ENCODE assay signal across 1 cellular context in genomic region chr4:17511041-17511949, GRCh38.
A peak's percentile ranks its signal among the peaks of the same experiment; 100 is the strongest.
TF ChIP-seq lines count a peak whose summit lies in the region.

No MANE protein-coding gene starts in this region.

TF ChIP-seq in HEK293, 187 proteins besides CTCF, POLR2A, EP300 and RAD21 (continued from another document):
- TF ChIP-seq ZNF398 (tag by site-specific recombination; IDR thresholded peaks at IDR 0.05): no peak
- TF ChIP-seq ZNF521 (tag by site-specific recombination; IDR thresholded peaks at IDR 0.05): no peak
- no peak; the same call in 1 of the 2 replicates for TF ChIP-seq GLIS1 (tag by site-specific recombination; IDR thresholded peaks at IDR 0.05)
- TF ChIP-seq ZNF148 (tag by site-specific recombination; IDR thresholded peaks at IDR 0.05; ENCODE audit: borderline replicate concordance): no peak
- no peak for TF ChIP-seq ZNF404 (tag by site-specific recombination; IDR thresholded peaks at IDR 0.05)
- no peak for TF ChIP-seq ZNF114 (tag by site-specific recombination; IDR thresholded peaks at IDR 0.05)
- TF ChIP-seq ZSCAN4 (tag by site-specific recombination; IDR thresholded peaks at IDR 0.05): no peak
- peak; percentile 75 for TF ChIP-seq ZBTB26 (tag by site-specific recombination; optimal IDR thresholded peaks at IDR 0.05)
- TF ChIP-seq ZNF529 (tag by site-specific recombination; IDR thresholded peaks at IDR 0.05; ENCODE audit: insufficient replicate concordance): no peak
- TF ChIP-seq ZNF677 (tag by site-specific recombination; IDR thresholded peaks at IDR 0.05): no peak
- TF ChIP-seq ZNF585B (tag by site-specific recombination; IDR thresholded peaks at IDR 0.05): no peak
- no peak for TF ChIP-seq REPIN1 (tag by site-specific recombination; IDR thresholded peaks at IDR 0.05; ENCODE audit: low read depth)
- TF ChIP-seq ZNF747 (tag by site-specific recombination; IDR thresholded peaks at IDR 0.05): no peak
- TF ChIP-seq ZNF280C (tag by site-specific recombination; IDR thresholded peaks at IDR 0.05): no peak
- no peak for TF ChIP-seq ZNF324 (tag by site-specific recombination; IDR thresholded peaks at IDR 0.05)
- no peak for TF ChIP-seq ZNF174 (tag by site-specific recombination; IDR thresholded peaks at IDR 0.05)
- peak; percentile 67 for TF ChIP-seq GLIS2 (tag by site-specific recombination; IDR thresholded peaks at IDR 0.05)
- TF ChIP-seq ZBTB10 (tag by site-specific recombination; IDR thresholded peaks at IDR 0.05): 0 out of 2 replicates have a peak, but pooled peaks have one; percentile 41
- TF ChIP-seq SCRT2 (tag by site-specific recombination; IDR thresholded peaks at IDR 0.05): no peak
- no peak for TF ChIP-seq TCF7L2 (IDR thresholded peaks at IDR 0.05; ENCODE audit: borderline replicate concordance, low read depth, low read length)
- TF ChIP-seq ZBTB20 (tag by site-specific recombination; IDR thresholded peaks at IDR 0.05): peak; percentile 15; the same call in 1 of the 2 replicates
- no peak for TF ChIP-seq ZNF660 (tag by site-specific recombination; IDR thresholded peaks at IDR 0.05)
- no peak for TF ChIP-seq ZNF580 (tag by site-specific recombination; IDR thresholded peaks at IDR 0.05)
- TF ChIP-seq ZFP37 (tag by site-specific recombination; IDR thresholded peaks at IDR 0.05): no peak
- TF ChIP-seq ZNF146 (tag by site-specific recombination; IDR thresholded peaks at IDR 0.05): no peak
- TF ChIP-seq IKZF3 (tag by site-specific recombination; IDR thresholded peaks at IDR 0.05): no peak; the same call in 1 of the 2 replicates
- TF ChIP-seq BCL11A (tag by site-specific recombination; IDR thresholded peaks at IDR 0.05; ENCODE audit: low read depth): no peak
- no peak for TF ChIP-seq SP2 (tag by site-specific recombination; IDR thresholded peaks at IDR 0.05)
- TF ChIP-seq SALL2 (tag by site-specific recombination; IDR thresholded peaks at IDR 0.05; ENCODE audit: borderline replicate concordance): no peak
- TF ChIP-seq ZNF18 (tag by site-specific recombination; IDR thresholded peaks at IDR 0.05): no peak
- TF ChIP-seq MEIS1 (CRISPR knock-in tag; IDR thresholded peaks at IDR 0.05; ENCODE audit: borderline replicate concordance): no peak
- TF ChIP-seq ZNF830 (tag by site-specific recombination; IDR thresholded peaks at IDR 0.05; ENCODE audit: low read depth): no peak
- no peak for TF ChIP-seq ZNF639 (tag by site-specific recombination; IDR thresholded peaks at IDR 0.05)
- no peak for TF ChIP-seq ZNF670 (tag by site-specific recombination; IDR thresholded peaks at IDR 0.05; ENCODE audit: low read depth)
- no peak for TF ChIP-seq ZSCAN18 (tag by site-specific recombination; IDR thresholded peaks at IDR 0.05)
